In genomic region chr9:136563646-136564321, GRCh38 we compare ENCODE assay signal across 20 cellular contexts. TPM values are rescaled to one million over a fixed set of nuclear protein-coding genes. Genes with fewer than 3 reads are reported as not detected.
DNase-seq lines count a peak whose midpoint lies in the region; ATAC-seq and TF ChIP-seq lines count a peak whose summit lies in the region.
"Had no signal": no experiment of that assay in that cellular context is flagged by ENCODE, and none has a peak within 500 bp of the region (broad histone marks: within the 10 kb centered on the region; RNA-seq: fewer than 3 reads in every experiment).

No MANE protein-coding gene starts in this region.

- H3K79me2 ChIP-seq in MM.1S (ENCODE audit: low read length): no peaks in the 10 kb centered on the region

- intact Hi-C loops in colonic mucosa (cut with DNase I): no loop called here

- no peaks in the 10 kb centered on the region for H3K9me2 ChIP-seq in MM.1S (replicated peaks; ENCODE audit: insufficient read depth, low read length)

- no peak overlapping the region for H3K4me3 ChIP-seq in MM.1S (ENCODE audit: low read length)
- H3K4me3 ChIP-seq in colonic mucosa: no peak overlapping the region
- H3K4me3 ChIP-seq in mesenchymal stem cell (ENCODE audit: insufficient read depth in 1 of 2, low read depth in 1 of 2, low read length in 2 of 2): no peak overlapping the region
- H3K4me3 ChIP-seq: GM23338, testis had no signal

- H2AFZ ChIP-seq in MM.1S (ENCODE audit: low read length): peak overlapping the region; percentile 83
- H2AFZ ChIP-seq in mesenchymal stem cell (ENCODE audit: low read depth, low read length): no peak overlapping the region
- H2AFZ ChIP-seq: GM23338 had no signal

- peak overlapping the region; percentile 99 for H4K91ac ChIP-seq in mesenchymal stem cell (ENCODE audit: low read length)

- no peak for ATAC-seq in HG03457 (IDR thresholded peaks at IDR 0.05; ENCODE audit: unreplicated experiment)
- ATAC-seq: activated CD4-positive, alpha-beta T cell treated with anti-CD3 and anti-CD28 coated beads for 36 hours; SK-N-SH treated with all-trans-retinoic acid at 6 μM for 48 hours had no signal

- no peak for TF ChIP-seq CTCF in MM.1S (IDR thresholded peaks at IDR 0.05; ENCODE audit: low read length)
- no peak for TF ChIP-seq CTCF in colonic mucosa (IDR thresholded peaks at IDR 0.05)

- H2BK15ac ChIP-seq in mesenchymal stem cell (ENCODE audit: low read depth, poor library complexity, severe bottlenecking): peak overlapping the region; percentile 82

- no peak overlapping the region for H2BK5ac ChIP-seq in mesenchymal stem cell (ENCODE audit: low read depth, low read length, poor library complexity, severe bottlenecking)

- H3K27ac ChIP-seq in MM.1S (ENCODE audit: low read length) (peak overlapping the region; percentile 51; the same call in 1 of the 2 replicates), colonic mucosa (peak overlapping the region; percentile 62), mesenchymal stem cell (ENCODE audit: low read length, poor library complexity, severe bottlenecking) (no peak overlapping the region), substantia nigra (ENCODE audit: low read depth, low read length, poor library complexity, severe bottlenecking) (peak overlapping the region; percentile 53)
- H3K27ac ChIP-seq: testis had no signal

- H3K18ac ChIP-seq in mesenchymal stem cell (ENCODE audit: low read depth in 1 of 2, low read length in 2 of 2): peak overlapping the region; percentile 84 to 93

- H3K27me3 ChIP-seq in MM.1S (replicated peaks; ENCODE audit: insufficient read depth, low read length): no peaks in the 10 kb centered on the region
- no peaks in the 10 kb centered on the region for H3K27me3 ChIP-seq in colonic mucosa
- H3K27me3 ChIP-seq in mesenchymal stem cell (ENCODE audit: control insufficient read depth in 1 of 2, insufficient read depth in 1 of 2, low read length in 2 of 2): no peaks in the 10 kb centered on the region
- H3K27me3 ChIP-seq: testis had no signal

- no peak for DNase-seq in MM.1S
- no peak for DNase-seq in colonic mucosa
- DNase-seq in mesenchymal stem cell: no peak
- no peak for DNase-seq in substantia nigra (lab: John Stamatoyannopoulos, UW)
- no peak for DNase-seq in KBM-7
- no peak for DNase-seq in NCI-H1092 (lab: John Stamatoyannopoulos, UW)
- DNase-seq in C1 segment of cervical spinal cord (lab: John Stamatoyannopoulos, UW): no peak
- DNase-seq: activated CD4-positive, alpha-beta T cell treated with anti-CD3 and anti-CD28 coated beads for 36 hours; activated CD8-positive, alpha-beta memory T cell treated with anti-CD3 and anti-CD28 coated beads, Interleukin-2, amount 50 U/mL, for 4 hours; foreskin melanocyte; GDM1; NCI-H1105 treated with DMSO at 0.1 percent for 48 hours; NCI-H2107; NCI-H526 treated with DMSO at 0.1 percent for 48 hours; stimulated activated CD4-positive, alpha-beta T cell treated with anti-CD3 and anti-CD28 coated beads, Interleukin-4, amount 100 ng/mL, for 4 hours; stimulated activated CD8-positive, alpha-beta memory T cell treated with anti-CD3 and anti-CD28 coated beads, Interleukin-4, amount 100 ng/mL, for 48 hours had no signal

- H3K4me1 ChIP-seq in MM.1S (ENCODE audit: low read length) (peaks cover 16% of the 10 kb centered on the region), colonic mucosa (no peaks in the 10 kb centered on the region), mesenchymal stem cell (ENCODE audit: control insufficient read depth, insufficient read depth, low read depth, low read length) (peaks cover 50% of the 10 kb centered on the region)

- peak overlapping the region; percentile 85 for H4K8ac ChIP-seq in mesenchymal stem cell (ENCODE audit: low read length)

- WGBS in mesenchymal stem cell: 80% methylated on average over 19 of the region's 19 CpGs

- H3K36me3 ChIP-seq in MM.1S (replicated peaks; ENCODE audit: insufficient read depth, low read length): no peaks in the 10 kb centered on the region
- no peaks in the 10 kb centered on the region for H3K36me3 ChIP-seq in colonic mucosa
- H3K36me3 ChIP-seq in mesenchymal stem cell (ENCODE audit: control insufficient read depth in 1 of 2, insufficient read depth in 2 of 2, low read depth in 1 of 2, low read length in 2 of 2): peaks cover 0 to 3% of the 10 kb centered on the region in 2 experiments

- in situ Hi-C loops in KBM-7 (cut with MboI; ENCODE audit: low pct_unique_long_range_greater_than_20kb, low sequenced_read_pairs): no loop called here

- H3K4me2 ChIP-seq in MM.1S (ENCODE audit: low read depth, low read length) (peak overlapping the region; percentile 66; the same call in 1 of the 2 replicates), mesenchymal stem cell (ENCODE audit: low read length, poor library complexity, severe bottlenecking) (no peak overlapping the region)
- H3K4me2 ChIP-seq: GM23338 had no signal

- peak overlapping the region; percentile 69 to 89 for H3K4ac ChIP-seq in mesenchymal stem cell (ENCODE audit: low read depth in 1 of 2, low read length in 2 of 2)

- H4K20me1 ChIP-seq in MM.1S (ENCODE audit: insufficient read depth, low read length): no peaks in the 10 kb centered on the region

- no peaks in the 10 kb centered on the region for H3K9me3 ChIP-seq in MM.1S (replicated peaks; ENCODE audit: insufficient read depth, low read length)
- H3K9me3 ChIP-seq in colonic mucosa: no peaks in the 10 kb centered on the region
- peaks cover 2% of the 10 kb centered on the region for H3K9me3 ChIP-seq in mesenchymal stem cell (ENCODE audit: control insufficient read depth, low read length)
- H3K9me3 ChIP-seq: testis had no signal

- H3K14ac ChIP-seq in mesenchymal stem cell (ENCODE audit: low read length in 2 of 2): peak overlapping the region in 1 of 2 experiments; percentile 99

- H3K79me1 ChIP-seq in mesenchymal stem cell (replicated peaks; ENCODE audit: low read length, poor library complexity, severe bottlenecking): no peaks in the 10 kb centered on the region

- peak overlapping the region; percentile 89 for H2BK120ac ChIP-seq in mesenchymal stem cell (ENCODE audit: low read depth, low read length)

- H3K9ac ChIP-seq in MM.1S (ENCODE audit: low read length) (peak overlapping the region; percentile 48; the same call in 1 of the 2 replicates), colonic mucosa (ENCODE audit: low read depth in 2 of 2, low read length in 2 of 2) (peak overlapping the region in 1 of 2 donors; percentile 26), mesenchymal stem cell (ENCODE audit: low read length) (no peak overlapping the region)

- H2AK5ac ChIP-seq in mesenchymal stem cell (ENCODE audit: low read length, severe bottlenecking): no peak overlapping the region

- no peaks in the 10 kb centered on the region for H3F3A ChIP-seq in MM.1S (ENCODE audit: insufficient read depth, low read length)

- H3K23ac ChIP-seq in mesenchymal stem cell (ENCODE audit: low read length in 2 of 2): no peak overlapping the region

- H2BK12ac ChIP-seq in mesenchymal stem cell (ENCODE audit: low read length in 2 of 2): peak overlapping the region; percentile 87 to 92

RNA-seq across cellular contexts. Expression of gene NOTCH1, which starts 17.9 kb away (rescaled TPM):
- total RNA-seq in colonic mucosa: 10 to 100 TPM; 49.3 to 99.4 TPM
- 15.4 TPM for polyA plus RNA-seq in mesenchymal stem cell (2013, experiment 1 of 2)
- 13.5 TPM for polyA plus RNA-seq in mesenchymal stem cell (2013, experiment 2 of 2)
